ENCODE assay signal across 16 cellular contexts in the genomic region with DNA sequence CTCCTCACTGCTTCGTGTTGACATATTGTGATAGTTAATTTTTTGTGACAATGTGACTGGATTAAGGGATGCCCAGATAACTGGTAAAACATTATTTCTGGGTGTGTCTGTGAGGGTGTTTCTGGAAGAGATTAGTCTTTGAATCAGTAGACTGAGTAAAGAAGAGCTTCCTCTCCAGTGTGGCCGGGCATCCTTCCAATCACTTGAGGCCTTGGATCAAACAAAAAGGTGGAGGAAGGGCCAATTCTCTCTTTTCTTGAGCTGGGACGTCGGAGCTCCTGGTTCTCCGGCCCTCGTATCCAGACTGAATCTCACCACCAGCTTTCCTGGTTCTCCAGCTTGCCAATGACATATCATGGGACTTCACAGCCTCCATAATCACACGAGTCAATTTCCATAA.
"Had no signal": no experiment of that assay in that cellular context is flagged by ENCODE, and none has a peak within 500 bp of the region (broad histone marks: within the 10 kb centered on the region; RNA-seq: fewer than 3 reads in every experiment).

No MANE protein-coding gene starts in this region.

- H3K4me3 ChIP-seq: ascending aorta, coronary artery, heart right ventricle, pancreas, right lobe of liver, testis, upper lobe of left lung had no signal

- H3K27ac Mint-ChIP-seq: activated CD4-positive, alpha-beta T cell treated with anti-CD3 and anti-CD28 coated beads, Interleukin-2, amount 10 ng/mL, durations not matched to agents 7 days and 5 days had no signal

- H3K4me3 Mint-ChIP-seq: activated CD4-positive, alpha-beta T cell treated with anti-CD3 and anti-CD28 coated beads, Interleukin-2, amount 10 ng/mL, durations not matched to agents 7 days and 5 days had no signal

- H3K4me1 ChIP-seq: pancreas, right lobe of liver had no signal

- H3K36me3 ChIP-seq: ascending aorta, heart right ventricle, pancreas, right lobe of liver, upper lobe of left lung had no signal

- H3K27ac ChIP-seq: ascending aorta, coronary artery, heart right ventricle, pancreas, right lobe of liver, testis, upper lobe of left lung had no signal

- DNase-seq: activated CD4-positive, alpha-beta T cell treated with anti-CD3 and anti-CD28 coated beads, Interleukin-2, amount 10 ng/mL, durations not matched to agents 7 days and 5 days; activated CD4-positive, CD25-positive, alpha-beta regulatory T cell; activated effector memory CD4-positive, alpha-beta T cell treated with Interleukin-2 at 50 U/mL for 16 hours; activated naive CD4-positive, alpha-beta T cell treated with anti-CD3 and anti-CD28 coated beads, Interleukin-2, amount 50 U/mL, for 16 hours; heart right ventricle; left ventricle myocardium superior; pancreas; right lobe of liver; small intestine; stimulated activated CD4-positive, alpha-beta T cell treated with anti-CD3 and anti-CD28 coated beads, Interleukin-15, amount 100 ng/mL, for 24 hours; stimulated activated CD4-positive, alpha-beta T cell treated with anti-CD3 and anti-CD28 coated beads, Interleukin-2, amount 100 ng/mL, for 48 hours; SW 1271; testis; upper lobe of left lung had no signal

- H3K27me3 ChIP-seq: ascending aorta, heart right ventricle, pancreas, right lobe of liver, testis, upper lobe of left lung had no signal

- ATAC-seq: heart right ventricle, left ventricle myocardium superior, pancreas, right lobe of liver had no signal

- H3K27me3 Mint-ChIP-seq: activated CD4-positive, alpha-beta T cell treated with anti-CD3 and anti-CD28 coated beads, Interleukin-2, amount 10 ng/mL, durations not matched to agents 7 days and 5 days had no signal

- H3K9me3 ChIP-seq: ascending aorta, pancreas, right lobe of liver, testis, upper lobe of left lung had no signal
